ENCODE assay signal across 1 cellular context in genomic region chr3:44321335-44321734, GRCh38.
TF ChIP-seq lines count a peak whose summit lies in the region.

No MANE protein-coding gene starts in this region.

TF ChIP-seq in HepG2, 621 proteins besides CTCF, POLR2A, EP300 and RAD21 (continued from another document):
- TF ChIP-seq MYPOP (CRISPR knock-in tag; IDR thresholded peaks at IDR 0.05) = no peak
- no peak for TF ChIP-seq ZNF678 (CRISPR knock-in tag; IDR thresholded peaks at IDR 0.05)
- TF ChIP-seq SIX4 (CRISPR knock-in tag; IDR thresholded peaks at IDR 0.05) = 0 out of 2 replicates have a peak, but pooled peaks have one; percentile 35
- no peak for TF ChIP-seq RNF2 (conservative IDR thresholded peaks at IDR 0.05; ENCODE audit: low read depth)
- TF ChIP-seq ATF4 (CRISPR knock-in tag; IDR thresholded peaks at IDR 0.05) = peak in 1 of 2 experiments; percentile 57; a peak in 2 of 4 replicates
- TF ChIP-seq ETV5 (CRISPR knock-in tag; IDR thresholded peaks at IDR 0.05; ENCODE audit: borderline replicate concordance) = peak; percentile 78; the same call in 1 of the 2 replicates
- TF ChIP-seq ZFP41 (CRISPR knock-in tag; IDR thresholded peaks at IDR 0.05; ENCODE audit: borderline replicate concordance) = no peak
- TF ChIP-seq ZNF660 (CRISPR knock-in tag; IDR thresholded peaks at IDR 0.05; ENCODE audit: borderline replicate concordance, low read depth) = no peak
- no peak for TF ChIP-seq ZC3H4 (CRISPR knock-in tag; IDR thresholded peaks at IDR 0.05; ENCODE audit: borderline replicate concordance)
- TF ChIP-seq ZSCAN21 (CRISPR knock-in tag; IDR thresholded peaks at IDR 0.05; ENCODE audit: borderline replicate concordance) = no peak
- no peak for TF ChIP-seq PHF8 (CRISPR knock-in tag; IDR thresholded peaks at IDR 0.05)
- TF ChIP-seq NFKB2 (CRISPR knock-in tag; IDR thresholded peaks at IDR 0.05; ENCODE audit: borderline replicate concordance) = no peak
- TF ChIP-seq ZNF121 (CRISPR knock-in tag; IDR thresholded peaks at IDR 0.05) = no peak
- no peak for TF ChIP-seq EHMT2 (IDR thresholded peaks at IDR 0.05; ENCODE audit: borderline replicate concordance, low read depth, low read length)
- TF ChIP-seq SALL1 (CRISPR knock-in tag; IDR thresholded peaks at IDR 0.05) = peak; percentile 36; the same call in 1 of the 2 replicates
- TF ChIP-seq MTERF4 (CRISPR knock-in tag; IDR thresholded peaks at IDR 0.05) = no peak
- no peak for TF ChIP-seq CBX2 (IDR thresholded peaks at IDR 0.05; ENCODE audit: low read depth, low read length)
- no peak for TF ChIP-seq CBX2 (CRISPR knock-in tag; IDR thresholded peaks at IDR 0.05; ENCODE audit: low read depth)
- peak; percentile 71 for TF ChIP-seq NR2F2 (IDR thresholded peaks at IDR 0.05; ENCODE audit: borderline replicate concordance, low read depth)
- TF ChIP-seq MLXIP (CRISPR knock-in tag; IDR thresholded peaks at IDR 0.05; ENCODE audit: borderline replicate concordance) = no peak
- TF ChIP-seq ZSCAN25 (CRISPR knock-in tag; IDR thresholded peaks at IDR 0.05) = no peak
- no peak for TF ChIP-seq SMC3 (IDR thresholded peaks at IDR 0.05; ENCODE audit: low read length)
- TF ChIP-seq ZNF501 (CRISPR knock-in tag; IDR thresholded peaks at IDR 0.05) = no peak
- TF ChIP-seq HNF4G (IDR thresholded peaks at IDR 0.05; ENCODE audit: borderline replicate concordance, low read depth, low read length) = no peak
- no peak for TF ChIP-seq HNF4G (CRISPR knock-in tag; IDR thresholded peaks at IDR 0.05; ENCODE audit: borderline replicate concordance, low read depth)
- no peak for TF ChIP-seq ZNF576 (CRISPR knock-in tag; IDR thresholded peaks at IDR 0.05)
TF ChIP-seq in HepG2: peak in this region for 125.
